9 cellular contexts compared by ENCODE assay signal in the genomic region with DNA sequence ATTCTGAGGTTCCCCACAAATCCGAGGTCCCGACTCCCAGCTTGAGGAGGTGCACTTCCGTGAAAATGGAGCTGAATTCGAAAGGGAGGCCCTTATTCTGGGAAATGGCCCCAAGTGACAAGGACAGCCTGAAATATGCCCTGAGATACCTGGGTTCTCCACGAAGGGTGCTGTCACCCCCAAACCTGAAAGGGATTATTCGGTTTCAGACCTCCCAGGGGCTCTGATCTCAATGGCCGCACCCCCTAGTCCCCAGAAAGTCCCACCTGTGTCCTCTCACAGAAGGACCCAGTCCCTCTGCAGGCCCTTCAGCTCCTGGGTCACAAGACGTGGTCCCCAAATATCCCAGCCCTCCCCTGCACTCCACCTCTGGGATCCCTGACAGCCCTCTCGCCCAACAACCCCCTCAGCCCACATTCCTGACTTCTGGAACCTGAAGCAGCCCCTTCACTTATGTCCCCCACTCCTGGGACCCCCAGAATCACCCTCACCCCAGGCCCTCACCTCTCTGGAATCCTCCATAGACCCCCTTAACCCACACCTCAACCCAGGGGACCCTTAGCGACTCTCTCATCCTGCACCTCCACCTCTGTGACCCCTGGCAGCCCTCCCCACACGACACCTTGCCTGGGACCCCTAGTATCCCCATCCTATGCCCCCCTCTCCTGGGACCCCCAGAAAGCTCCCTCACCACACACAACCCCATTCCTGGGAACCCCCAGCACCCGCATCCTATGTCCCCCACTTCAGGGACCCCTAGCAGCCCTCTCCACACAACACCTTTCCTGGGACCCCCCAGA. TPM values are rescaled to one million over a fixed set of nuclear protein-coding genes. Genes with fewer than 3 reads are reported as not detected.
DNase-seq lines count a peak whose midpoint lies in the region; ATAC-seq and TF ChIP-seq lines count a peak whose summit lies in the region.
"Had no signal": no experiment of that assay in that cellular context is flagged by ENCODE, and none has a peak within 500 bp of the region (broad histone marks: within the 10 kb centered on the region; RNA-seq: fewer than 3 reads in every experiment).

No MANE protein-coding gene starts in this region.

- peaks cover 21% of the 10 kb centered on the region for H3K4me1 Mint-ChIP-seq in neural progenitor cell

- no peaks in the 10 kb centered on the region for H3K36me3 Mint-ChIP-seq in neural progenitor cell

- H3K4me3 ChIP-seq in BJ (ENCODE audit: low read depth, low read length), result peak overlapping the region; percentile 20
- peak overlapping the region; percentile 69 for H3K4me3 ChIP-seq in coronary artery
- H3K4me3 ChIP-seq in neural progenitor cell, result no peak overlapping the region

- no peaks in the 10 kb centered on the region for H3K36me3 ChIP-seq in BJ (ENCODE audit: control insufficient read depth, insufficient read depth, low read length)
- no peaks in the 10 kb centered on the region for H3K36me3 ChIP-seq in KOPT-K1 (ENCODE audit: insufficient read depth, low read length)
- no peaks in the 10 kb centered on the region for H3K36me3 ChIP-seq in neural progenitor cell

- DNase-seq in BJ (ENCODE audit: low read depth) (no peak), coronary artery (ENCODE audit: low spot score) (no peak), neural progenitor cell (ENCODE audit: low spot score) (no peak), DMS 273 (lab: John Stamatoyannopoulos, UW; ENCODE audit: unreplicated experiment) (no peak), NCI-H82 treated with DMSO at 0.1 percent for 48 hours (lab: John Stamatoyannopoulos, UW; ENCODE audit: unreplicated experiment) (no peak)

- H3K27ac Mint-ChIP-seq in neural progenitor cell, result no peak overlapping the region

- H3K27ac ChIP-seq in KOPT-K1 (ENCODE audit: low read depth, low read length, poor library complexity, severe bottlenecking) (peak overlapping the region; percentile 90), coronary artery (peak overlapping the region in 1 of 2 donors; percentile 89), neural progenitor cell (no peak overlapping the region)

- no peaks in the 10 kb centered on the region for H3K9me3 Mint-ChIP-seq in neural progenitor cell

- no peaks in the 10 kb centered on the region for H3K79me2 ChIP-seq in neural progenitor cell (ENCODE audit: low read depth)

- CTCF ChIA-PET in BJ (lab: Yijun Ruan, JAX), result interaction anchor here (0.6 to 1.7 kb wide), 4 partner anchors 14 to 29 kb away, joined by 3 to 10 read pairs (median 6); a partner anchor contains a TSS

- H3K27me3 ChIP-seq in BJ (ENCODE audit: control insufficient read depth, insufficient read depth, low read length) (0 out of 2 replicates have a peak, but pooled peaks cover 1% of the 10 kb centered on the region), neural progenitor cell (no peaks in the 10 kb centered on the region)

- no peaks in the 10 kb centered on the region for H4K20me1 ChIP-seq in neural progenitor cell (ENCODE audit: low read depth)

- peaks cover 4% of the 10 kb centered on the region for H3K4me1 ChIP-seq in neural progenitor cell

- H3F3A ChIP-seq in neural progenitor cell (ENCODE audit: low read depth), result peaks cover 15% of the 10 kb centered on the region

- no peak overlapping the region for H3K9ac ChIP-seq in neural progenitor cell

- TF ChIP-seq CTCF in BJ (IDR thresholded peaks at IDR 0.05; ENCODE audit: insufficient read depth, low read depth, low read length), result no peak
- TF ChIP-seq CTCF in coronary artery (IDR thresholded peaks at IDR 0.05), result no peak
- TF ChIP-seq CTCF in neural progenitor cell (IDR thresholded peaks at IDR 0.05), result no peak

- H3K27me3 Mint-ChIP-seq in neural progenitor cell (ENCODE audit: insufficient read depth, low read depth), result peaks cover 12% of the 10 kb centered on the region

- peak overlapping the region; percentile 22 for H3K4me2 ChIP-seq in neural progenitor cell

- ATAC-seq in GM21528 (IDR thresholded peaks at IDR 0.05; ENCODE audit: low FRiP score, unreplicated experiment), result no peak
- ATAC-seq in HG02571 (IDR thresholded peaks at IDR 0.05; ENCODE audit: unreplicated experiment), result no peak

- POLR2A ChIA-PET in BJ (lab: Charles Lee), result no interaction called here

- H3K4me3 Mint-ChIP-seq in neural progenitor cell, result peak overlapping the region; percentile 50

- H2AFZ ChIP-seq in neural progenitor cell (replicated peaks), result peak overlapping the region; percentile 11

- H3K9me3 ChIP-seq in KOPT-K1 (ENCODE audit: insufficient read depth, low read length, poor library complexity, severe bottlenecking), result no peaks in the 10 kb centered on the region
- no peaks in the 10 kb centered on the region for H3K9me3 ChIP-seq in neural progenitor cell (ENCODE audit: low read depth)

RNA-seq across cellular contexts. Expression of a gene that starts 0.6 kb away (rescaled TPM):
- polyA plus RNA-seq in BJ (2011; rRNA removed), result not detected in 2 replicates
- not detected in 2 replicates for polyA minus RNA-seq in BJ (2011; rRNA and poly(A)+ RNA removed)
- not detected in 2 replicates for total RNA-seq in neural progenitor cell (ENCODE audit: low replicate concordance)
- total RNA-seq: dermis microvascular lymphatic vessel endothelial cell had no signal

RNA-seq across cellular contexts. Expression of a gene that starts 1.0 kb away (rescaled TPM):
- 5.7 and 9.9 TPM in 2 replicates for polyA plus RNA-seq in BJ (2011; rRNA removed)
- 4.1 and 8.1 TPM in 2 replicates for polyA minus RNA-seq in BJ (2011; rRNA and poly(A)+ RNA removed)
- 3.1 and 9.4 TPM in 2 replicates for total RNA-seq in neural progenitor cell (ENCODE audit: low replicate concordance)

RNA-seq across cellular contexts. Expression of a gene that starts 26.6 kb away (rescaled TPM):
- 237 and 273 TPM in 2 replicates for polyA plus RNA-seq in BJ (2011; rRNA removed)
- 139 and 184 TPM in 2 replicates for polyA minus RNA-seq in BJ (2011; rRNA and poly(A)+ RNA removed)
- 106 and 161 TPM in 2 replicates for total RNA-seq in neural progenitor cell (ENCODE audit: low replicate concordance)

RNA-seq across cellular contexts. Expression of a gene that starts 28.7 kb away (rescaled TPM):
- polyA plus RNA-seq in BJ (2011; rRNA removed), result 0.36 and 0.64 TPM in 2 replicates
- 1.5 and 2.0 TPM in 2 replicates for polyA minus RNA-seq in BJ (2011; rRNA and poly(A)+ RNA removed)
- total RNA-seq in neural progenitor cell (ENCODE audit: low replicate concordance), result 0.28 and 0.45 TPM in 2 replicates

RNA-seq across cellular contexts. Expression of a gene that starts 39.4 kb away (rescaled TPM):
- 351 and 472 TPM in 2 replicates for polyA plus RNA-seq in BJ (2011; rRNA removed)
- 194 and 410 TPM in 2 replicates for polyA minus RNA-seq in BJ (2011; rRNA and poly(A)+ RNA removed)
- 1.2 and 10.7 TPM in 2 replicates for total RNA-seq in neural progenitor cell (ENCODE audit: low replicate concordance)
